In genomic region chr1:17597651-17598050, GRCh38 we compare ENCODE assay signal across 16 cellular contexts. TPM values are rescaled to one million over a fixed set of nuclear protein-coding genes. Genes with fewer than 3 reads are reported as not detected.
DNase-seq lines count a peak whose midpoint lies in the region; TF ChIP-seq lines count a peak whose summit lies in the region.
"Had no signal": no experiment of that assay in that cellular context is flagged by ENCODE, and none has a peak within 500 bp of the region (broad histone marks: within the 10 kb centered on the region; RNA-seq: fewer than 3 reads in every experiment).

No MANE protein-coding gene starts in this region.

- H3K36me3 ChIP-seq in ascending aorta (peaks cover 17 to 27% of the 10 kb centered on the region in 2 donors), mesendoderm (ENCODE audit: control insufficient read depth, insufficient read depth, low read length) (no peaks in the 10 kb centered on the region), tibial artery (peaks cover 0 to 30% (median 10%) of the 10 kb centered on the region in 3 donors)
- H3K36me3 ChIP-seq: neutrophil had no signal

- no peaks in the 10 kb centered on the region for H3K79me2 ChIP-seq in mesendoderm (ENCODE audit: control insufficient read depth, insufficient read depth, low read length)

- intact Hi-C loops in ascending aorta (cut with DNase I) (no loop called here), tibial artery (cut with DNase I; ENCODE audit: low total_unique reads) (no loop called here), posterior vena cava (cut with DNase I) (no loop called here)

- peak overlapping the region; percentile 72 to 83 for H3K27ac ChIP-seq in ascending aorta
- H3K27ac ChIP-seq in mesendoderm (ENCODE audit: low read depth, low read length): no peak overlapping the region
- H3K27ac ChIP-seq in tibial artery: peak overlapping the region; percentile 100
- H3K27ac ChIP-seq: body of pancreas, neutrophil had no signal

- H3K23ac ChIP-seq in mesendoderm (ENCODE audit: low read length): no peak overlapping the region

- H4K8ac ChIP-seq in mesendoderm (ENCODE audit: low read depth, low read length): no peak overlapping the region

- no peak overlapping the region for H4K5ac ChIP-seq in mesendoderm (ENCODE audit: low read length)

- H3K27me3 ChIP-seq in ascending aorta (no peaks in the 10 kb centered on the region), mesendoderm (ENCODE audit: insufficient read depth, low read length, poor library complexity) (no peaks in the 10 kb centered on the region), tibial artery (no peaks in the 10 kb centered on the region)
- H3K27me3 ChIP-seq: body of pancreas, esophagus squamous epithelium had no signal

- H3K4me3 ChIP-seq in ascending aorta: no peak overlapping the region
- H3K4me3 ChIP-seq in mesendoderm (ENCODE audit: low read length): no peak overlapping the region
- H3K4me3 ChIP-seq in tibial artery: no peak overlapping the region
- H3K4me3 ChIP-seq: body of pancreas, esophagus squamous epithelium, lung had no signal

- H3K9ac ChIP-seq in mesendoderm (ENCODE audit: low read length): no peak overlapping the region

- no peak overlapping the region for H3K18ac ChIP-seq in mesendoderm (ENCODE audit: low read length)

- H2BK5ac ChIP-seq in mesendoderm (ENCODE audit: low read length): no peak overlapping the region

- DNase-seq in LoVo (ENCODE audit: low spot score) (peak; percentile 14), ascending aorta (ENCODE audit: low spot score in 2 of 2) (no peak), mesendoderm (no peak), tibial artery (no peak), activated gamma-delta T cell (lab: John Stamatoyannopoulos, UW) (no peak), globus pallidus (ENCODE audit: low spot score) (no peak), posterior vena cava (ENCODE audit: low spot score) (no peak)
- DNase-seq: activated CD4-positive, alpha-beta memory T cell treated with anti-CD3 and anti-CD28 coated beads, Interleukin-2, amount 10 ng/mL, durations not matched to agents 7 days and 5 days; body of pancreas; effector memory CD4-positive, alpha-beta T cell; esophagus squamous epithelium; IMR-90; NK-92 treated with Interleukin-12 subunit alpha and Interleukin-12 subunit beta, amount 100 ng/mL, for 24 hours; SIG-M5 had no signal

- TF ChIP-seq CTCF in ascending aorta (IDR thresholded peaks at IDR 0.05) (no peak), tibial artery (IDR thresholded peaks at IDR 0.05) (no peak)

- peak overlapping the region; percentile 30 for H3K56ac ChIP-seq in mesendoderm (ENCODE audit: low read length)

- no peak overlapping the region for H2AK5ac ChIP-seq in mesendoderm (ENCODE audit: low read length)

- no peak overlapping the region for H2BK120ac ChIP-seq in mesendoderm (ENCODE audit: low read depth, low read length)

- H3K4ac ChIP-seq in mesendoderm (ENCODE audit: low read depth, low read length): no peak overlapping the region

- H2BK15ac ChIP-seq in mesendoderm (replicated peaks; ENCODE audit: low read depth): no peak overlapping the region

- peaks cover 6% of the 10 kb centered on the region for H3K79me1 ChIP-seq in mesendoderm (ENCODE audit: low read length)

- H3K9me3 ChIP-seq in ascending aorta: no peaks in the 10 kb centered on the region
- no peaks in the 10 kb centered on the region for H3K9me3 ChIP-seq in tibial artery
- H3K9me3 ChIP-seq: body of pancreas, esophagus squamous epithelium, neutrophil had no signal

- no CpG with 5 or more reads among the region's 9 CpGs for WGBS in mesendoderm (ENCODE audit: extremely low coverage, insufficient coverage, low lambda C conversion rate)

- no peak overlapping the region for H3K4me2 ChIP-seq in mesendoderm (ENCODE audit: low read length)

- H3K4me1 ChIP-seq in ascending aorta: peaks cover 18 to 67% of the 10 kb centered on the region in 2 donors
- peaks cover 8% of the 10 kb centered on the region for H3K4me1 ChIP-seq in mesendoderm (ENCODE audit: control insufficient read depth, low read depth, low read length)
- H3K4me1 ChIP-seq in tibial artery: peaks cover 0 to 100% (median 68%) of the 10 kb centered on the region in 4 donors

RNA-seq across cellular contexts. Expression of gene ARHGEF10L, which starts 58.2 kb away (rescaled TPM):
- 177 TPM for total RNA-seq in ascending aorta
- 7.9 TPM for polyA plus RNA-seq in mesendoderm (2013, experiment 1 of 2)
- polyA plus RNA-seq in mesendoderm (2013, experiment 2 of 2): 7.7 TPM
- total RNA-seq in posterior vena cava: 100 to 1,000 TPM; 103 to 111 TPM
- total RNA-seq: activated CD4-positive, alpha-beta memory T cell treated with anti-CD3 and anti-CD28 coated beads, Interleukin-2, amount 10 ng/mL, durations not matched to agents 7 days and 5 days had no signal
